1 cellular context compared by ENCODE assay signal in genomic region chr1:175861641-175862367, GRCh38.
TF ChIP-seq lines count a peak whose summit lies in the region.

No MANE protein-coding gene starts in this region.

TF ChIP-seq in GM23338, 12 proteins besides CTCF, POLR2A, EP300 and RAD21 (continued from another document):
- no peak for TF ChIP-seq ZNF462 (CRISPR knock-in tag; IDR thresholded peaks at IDR 0.05)
